Comparison of ENCODE assay signal across 20 cellular contexts in genomic region chr18:76357174-76357573, GRCh38.
A peak's percentile ranks its signal among the peaks of the same experiment; 100 is the strongest.
DNase-seq lines count a peak whose midpoint lies in the region; ATAC-seq, FAIRE-seq and TF ChIP-seq lines count a peak whose summit lies in the region.
"Had no signal": no experiment of that assay in that cellular context is flagged by ENCODE, and none has a peak within 500 bp of the region (broad histone marks: within the 10 kb centered on the region; RNA-seq: fewer than 3 reads in every experiment).

No MANE protein-coding gene starts in this region.

- no peak overlapping the region for H2BK15ac ChIP-seq in H1 (ENCODE audit: low read length)

- no peak for TF ChIP-seq EP300 in HepG2 (IDR thresholded peaks at IDR 0.05; ENCODE audit: low read depth in 2 of 2, low read length in 2 of 2)
- no peak for TF ChIP-seq EP300 in HepG2 (CRISPR knock-in tag; IDR thresholded peaks at IDR 0.05; ENCODE audit: borderline replicate concordance)
- no peak for TF ChIP-seq EP300 in H1 (IDR thresholded peaks at IDR 0.05; ENCODE audit: borderline replicate concordance in 1 of 2, low read depth in 2 of 2, low read length in 2 of 2)

- H4K8ac ChIP-seq in H1 (ENCODE audit: extremely low read depth, insufficient read depth, low read length) = peak overlapping the region; percentile 42; the same call in 1 of the 2 replicates

- no peak overlapping the region for H3K9ac ChIP-seq in HepG2 (ENCODE audit: insufficient read depth, low read depth, low read length)
- H3K9ac ChIP-seq in H1 (replicated peaks in 1 of 4; ENCODE audit: extremely low read depth in 1 of 4, low read depth in 3 of 4, low read length in 3 of 4) = no peak overlapping the region

- H3K9me2 ChIP-seq in OCI-LY7 (ENCODE audit: insufficient read depth, low read length) = no peaks in the 10 kb centered on the region

- TF ChIP-seq POLR2A in HepG2 (IDR thresholded peaks at IDR 0.05; ENCODE audit: insufficient read depth in 1 of 2, low read depth in 2 of 2, low read length in 2 of 2) (no peak), right lobe of liver (IDR thresholded peaks at IDR 0.05) (no peak), H1 (IDR thresholded peaks at IDR 0.05; ENCODE audit: control extremely low read depth in 1 of 2, low read depth in 2 of 2, low read length in 2 of 2) (no peak), testis (IDR thresholded peaks at IDR 0.05) (no peak)

- no peak overlapping the region for H2BK20ac ChIP-seq in H1 (ENCODE audit: low read length)

- H4K20me1 ChIP-seq in HepG2 (ENCODE audit: insufficient read depth, low read length) (peaks cover 4% of the 10 kb centered on the region; the same call in 1 of the 2 replicates), H1 (replicated peaks in 1 of 2; ENCODE audit: control insufficient read depth in 1 of 2, insufficient read depth in 2 of 2, low read length in 2 of 2) (no peaks in the 10 kb centered on the region), OCI-LY7 (ENCODE audit: insufficient read depth, low read length) (no peaks in the 10 kb centered on the region)

- H3K79me2 ChIP-seq in HepG2 (ENCODE audit: insufficient read depth, low read length) (no peaks in the 10 kb centered on the region), H1 (ENCODE audit: control insufficient read depth in 1 of 2, insufficient read depth in 2 of 2, low read length in 2 of 2) (no peaks in the 10 kb centered on the region), OCI-LY7 (ENCODE audit: insufficient read depth, low read depth, low read length) (no peaks in the 10 kb centered on the region)

- no peak overlapping the region for H3K56ac ChIP-seq in H1 (replicated peaks; ENCODE audit: insufficient read length, low read depth, low read length)

- no peaks in the 10 kb centered on the region for H3K23me2 ChIP-seq in H1 (ENCODE audit: low read depth, low read length)

- H2BK120ac ChIP-seq in H1 (replicated peaks; ENCODE audit: low read depth, low read length) = no peak overlapping the region

- TF ChIP-seq RAD21 in HepG2 (CRISPR knock-in tag; IDR thresholded peaks at IDR 0.05) = no peak
- no peak for TF ChIP-seq RAD21 in H1 (IDR thresholded peaks at IDR 0.05 in 1 of 2, conservative IDR thresholded peaks at IDR 0.05 in 1 of 2; ENCODE audit: low read depth in 2 of 2, low read length in 2 of 2)

- no TSS peak for BruUV-seq in HepG2 (replicated peaks; lab: Mats Ljungman, UMichigan)
- no TSS peak for BruUV-seq in OCI-LY7 (replicated peaks; lab: Mats Ljungman, UMichigan)

- ATAC-seq in HepG2 (no peak), right lobe of liver (no peak)
- ATAC-seq: GM23338, HCT116 had no signal

- H2AFZ ChIP-seq in HepG2 (ENCODE audit: low read length) (no peak overlapping the region), H1 (ENCODE audit: low read length) (no peak overlapping the region), OCI-LY7 (ENCODE audit: low read length) (no peak overlapping the region)
- H2AFZ ChIP-seq: GM23338 had no signal

- WGBS in HepG2 (ENCODE audit: low lambda C conversion rate) = 92% methylated on average over 20 of the region's 26 CpGs
- WGBS in right lobe of liver (ENCODE audit: insufficient coverage, low coverage, low lambda C conversion rate, missing lambda C conversion rate) = 78% methylated on average over 7 of the region's 26 CpGs
- WGBS in H1 (ENCODE audit: extremely low coverage in 1 of 2, insufficient coverage in 1 of 2, insufficient read length in 1 of 2, insufficient replicate concordance in 2 of 2, low coverage in 1 of 2, low lambda C conversion rate in 2 of 2, missing lambda C conversion rate in 1 of 2), 2 experiments = 90% methylated on average over 25 of the region's 26 CpGs; no CpG with 5 or more reads in 1 of the 2 experiments
- WGBS in testis, 2 donors = 84 to 87% methylated on average over 26 of the region's 26 CpGs

- H3K27ac ChIP-seq in HepG2 (ENCODE audit: extremely low read length, insufficient read depth, low read length) (no peak overlapping the region), right lobe of liver (no peak overlapping the region), H1 (ENCODE audit: low read depth, low read length) (no peak overlapping the region), testis (no peak overlapping the region), OCI-LY7 (ENCODE audit: low read depth, low read length, poor library complexity, severe bottlenecking) (no peak overlapping the region)
- H3K27ac ChIP-seq: C4-2B had no signal

- peaks cover 15 to 53% of the 10 kb centered on the region in 2 experiments for H3K36me3 ChIP-seq in HepG2 (replicated peaks in 1 of 2; ENCODE audit: control insufficient read depth in 1 of 2, insufficient read depth in 2 of 2, low read length in 2 of 2)
- H3K36me3 ChIP-seq in right lobe of liver = peaks cover 0 to 38% (median 0%) of the 10 kb centered on the region in 4 donors
- H3K36me3 ChIP-seq in H1 (ENCODE audit: control insufficient read depth in 2 of 4, insufficient read depth in 4 of 4, low read length in 3 of 4) = peaks cover 0 to 3% (median under 1%) of the 10 kb centered on the region in 4 experiments; a peak in 3 of 8 replicates
- no peaks in the 10 kb centered on the region for H3K36me3 ChIP-seq in testis (ENCODE audit: low read depth, missing control alignments)
- peaks cover 12% of the 10 kb centered on the region for H3K36me3 ChIP-seq in OCI-LY7 (ENCODE audit: insufficient read depth, low read length)

- no peak overlapping the region for H3K14ac ChIP-seq in H1 (ENCODE audit: insufficient read length)

- DNase-seq in HepG2 (ENCODE audit: low spot score) = no peak
- DNase-seq in right lobe of liver = no peak
- no peak for DNase-seq in H1 (ENCODE audit: low read depth in 1 of 2, low spot score in 2 of 2)
- peak; percentile 13 for DNase-seq in testis
- no peak for DNase-seq in OCI-LY7 (ENCODE audit: low spot score)
- no peak for DNase-seq in hepatic stellate cell (ENCODE audit: low spot score)
- DNase-seq: ACHN; CD4-positive, alpha-beta T cell; DMS153; DMS79; GDM1; H7; HFFc6 had no signal

- FAIRE-seq in HepG2 (lab: Jason Lieb, UNC) (no peak), H1 (lab: Jason Lieb, UNC) (no peak)
- FAIRE-seq: A204.1, GM12892, GM18507, HTR-8/SVneo had no signal

- no peak overlapping the region for H4K5ac ChIP-seq in H1 (ENCODE audit: insufficient read length, low read depth, low read length)

- H3K9me3 ChIP-seq in HepG2 (ENCODE audit: low read length) (no peaks in the 10 kb centered on the region), right lobe of liver (peaks cover 0 to 2% (median 0%) of the 10 kb centered on the region in 4 donors), H1 (ENCODE audit: insufficient read depth in 2 of 2, low read depth in 1 of 2, low read length in 1 of 2) (no peaks in the 10 kb centered on the region), testis (no peaks in the 10 kb centered on the region), OCI-LY7 (ENCODE audit: low read length) (no peaks in the 10 kb centered on the region)

- H3K4me3 ChIP-seq in HepG2 (replicated peaks in 1 of 3; ENCODE audit: insufficient read depth in 1 of 3, low read depth in 2 of 3, low read length in 3 of 3) (no peak overlapping the region), right lobe of liver (no peak overlapping the region), H1 (ENCODE audit: extremely low read depth in 1 of 4, insufficient read depth in 2 of 4, low read depth in 3 of 4, low read length in 4 of 4) (no peak overlapping the region), testis (no peak overlapping the region), OCI-LY7 (ENCODE audit: low read depth, low read length, poor library complexity, severe bottlenecking) (no peak overlapping the region)
- H3K4me3 ChIP-seq: GM23338 had no signal

- no peak overlapping the region for H2AK5ac ChIP-seq in H1 (ENCODE audit: low read depth, low read length)

- POLR2A ChIA-PET in HepG2 (lab: Yijun Ruan, JAX) (no interaction called here), H1 (lab: Charles Lee; ENCODE audit: partially characterized antibody) (no interaction called here), OCI-LY7 (lab: Charles Lee) (no interaction called here)

- no peak overlapping the region for H4K91ac ChIP-seq in H1 (replicated peaks; ENCODE audit: insufficient read length, low read length)

- H3K23ac ChIP-seq in H1 (ENCODE audit: insufficient read length) = no peak overlapping the region

- H3K4me1 ChIP-seq in HepG2 (ENCODE audit: insufficient read depth, low read length) = peaks cover 5% of the 10 kb centered on the region
- H3K4me1 ChIP-seq in right lobe of liver = no peaks in the 10 kb centered on the region
- peaks cover 0 to 6% (median 2%) of the 10 kb centered on the region in 4 experiments; a peak in 3 of 7 replicates for H3K4me1 ChIP-seq in H1 (replicated peaks in 1 of 4; ENCODE audit: control insufficient read depth in 3 of 4, insufficient read depth in 4 of 4, low read length in 3 of 4)
- no peaks in the 10 kb centered on the region for H3K4me1 ChIP-seq in testis
- no peaks in the 10 kb centered on the region for H3K4me1 ChIP-seq in OCI-LY7 (ENCODE audit: insufficient read depth, low read length, poor library complexity, severe bottlenecking)

- TF ChIP-seq CTCF in HepG2 (CRISPR knock-in tag; IDR thresholded peaks at IDR 0.05) (no peak), right lobe of liver (IDR thresholded peaks at IDR 0.05) (no peak), H1 (IDR thresholded peaks at IDR 0.05; ENCODE audit: control extremely low read depth in 1 of 3, insufficient read depth in 1 of 3, low read depth in 1 of 3, low read length in 3 of 3) (no peak), testis (IDR thresholded peaks at IDR 0.05) (no peak), OCI-LY7 (conservative IDR thresholded peaks at IDR 0.05; ENCODE audit: low read length) (no peak)

- H2BK5ac ChIP-seq in H1 (ENCODE audit: low read depth, low read length) = no peak overlapping the region

- no peak overlapping the region for H3K4ac ChIP-seq in H1 (replicated peaks; ENCODE audit: insufficient read length, low read depth, low read length)

- no peaks in the 10 kb centered on the region for H3K27me3 ChIP-seq in HepG2 (ENCODE audit: control insufficient read depth in 1 of 2, insufficient read depth in 2 of 2, low read length in 2 of 2)
- H3K27me3 ChIP-seq in right lobe of liver = no peaks in the 10 kb centered on the region
- H3K27me3 ChIP-seq in H1 (replicated peaks in 1 of 4; ENCODE audit: control insufficient read depth in 3 of 4, extremely low read depth in 1 of 4, insufficient read depth in 3 of 4, low read length in 3 of 4) = no peaks in the 10 kb centered on the region
- H3K27me3 ChIP-seq in testis = no peaks in the 10 kb centered on the region

- H2BK12ac ChIP-seq in H1 (ENCODE audit: low read depth, low read length) = no peak overlapping the region

- H3K4me2 ChIP-seq in HepG2 (ENCODE audit: low read depth, low read length) (no peak overlapping the region), H1 (ENCODE audit: insufficient read depth in 1 of 2, low read depth in 2 of 2, low read length in 2 of 2) (no peak overlapping the region), OCI-LY7 (ENCODE audit: low read length) (no peak overlapping the region)
- H3K4me2 ChIP-seq: GM23338 had no signal

- H3K79me1 ChIP-seq in H1 (ENCODE audit: low read depth, low read length) = no peaks in the 10 kb centered on the region

- H3K18ac ChIP-seq in H1 (ENCODE audit: extremely low read depth, low read length) = no peak overlapping the region

- CTCF ChIA-PET in HepG2 (lab: Yijun Ruan, JAX; ENCODE audit: low intra/inter-chr PET ratio, low total read pairs) = no interaction called here
- CTCF ChIA-PET in H1 (lab: Charles Lee; ENCODE audit: partially characterized antibody) = no interaction called here
- CTCF ChIA-PET in OCI-LY7 (lab: Charles Lee; ENCODE audit: unreplicated experiment) = no interaction called here

- in situ Hi-C loops in HepG2 (cut with HindIII; ENCODE audit: extremely low pct_ligation_motif_present, low pct_unique_long_range_greater_than_20kb) = no loop called here

- intact Hi-C loops in HepG2 (cut with micrococcal nuclease; ENCODE audit: unreplicated experiment) = no loop called here
- intact Hi-C loops in right lobe of liver (cut with DNase I) = no loop called here
- intact Hi-C loops in testis (cut with DNase I; ENCODE audit: low total_unique reads) = loop anchor here (10.0 kb wide), 1 partner anchor 92 kb away; no protein-coding TSS in a partner anchor
- intact Hi-C loops in OCI-LY7 (cut with micrococcal nuclease; ENCODE audit: unreplicated experiment) = no loop called here
